Comparison of ENCODE assay signal across 21 cellular contexts in genomic region chr2:149765636-149766035, GRCh38.
"Had no signal": no experiment of that assay in that cellular context is flagged by ENCODE, and none has a peak within 500 bp of the region (broad histone marks: within the 10 kb centered on the region; RNA-seq: fewer than 3 reads in every experiment).

No MANE protein-coding gene starts in this region.

- DNase-seq: activated CD4-positive, alpha-beta T cell treated with anti-CD3 and anti-CD28 coated beads for 1 hour; activated CD4-positive, alpha-beta T cell treated with anti-CD3 and anti-CD28 coated beads, Interleukin-2, amount 50 U/mL, for 4 hours; activated naive CD4-positive, alpha-beta T cell treated with anti-CD3 and anti-CD28 coated beads for 36 hours; activated naive CD8-positive, alpha-beta T cell treated with anti-CD3 and anti-CD28 coated beads, Interleukin-2, amount 50 U/mL, for 24 hours; aorta; cortex of kidney; effector CD4-positive, alpha-beta T cell; foreskin fibroblast; kidney glomerular epithelial cell; mesenchymal stem cell; natural killer cell; stimulated activated CD4-positive, alpha-beta T cell treated with anti-CD3 and anti-CD28 coated beads, Interleukin-4, amount 100 ng/mL, for 4 hours; stimulated activated CD8-positive, alpha-beta memory T cell treated with anti-CD3 and anti-CD28 coated beads, Interleukin-4, amount 100 ng/mL, for 48 hours; stimulated activated naive CD4-positive, alpha-beta T cell treated with Interleukin-2 at 50 U/mL for 16 hours; substantia nigra; transverse colon had no signal

- H3K9me3 ChIP-seq: neutrophil, right atrium auricular region, transverse colon, vagina had no signal

- H3K4me1 ChIP-seq: right atrium auricular region had no signal

- H3K4me3 ChIP-seq: right atrium auricular region, transverse colon, vagina had no signal

- ATAC-seq: activated naive CD8-positive, alpha-beta T cell treated with anti-CD3 and anti-CD28 coated beads, Interleukin-2, amount 50 U/mL, for 24 hours; activated T-helper 17 cell treated with anti-CD3 and anti-CD28 coated beads, Interleukin-2, amount 50 U/mL, for 72 hours; natural killer cell had no signal

- H3K27ac ChIP-seq: neutrophil, right atrium auricular region, transverse colon, VCaP had no signal

- H3K36me3 ChIP-seq: neutrophil, right atrium auricular region, transverse colon, vagina had no signal
